12 cellular contexts compared by ENCODE assay signal in the genomic region with DNA sequence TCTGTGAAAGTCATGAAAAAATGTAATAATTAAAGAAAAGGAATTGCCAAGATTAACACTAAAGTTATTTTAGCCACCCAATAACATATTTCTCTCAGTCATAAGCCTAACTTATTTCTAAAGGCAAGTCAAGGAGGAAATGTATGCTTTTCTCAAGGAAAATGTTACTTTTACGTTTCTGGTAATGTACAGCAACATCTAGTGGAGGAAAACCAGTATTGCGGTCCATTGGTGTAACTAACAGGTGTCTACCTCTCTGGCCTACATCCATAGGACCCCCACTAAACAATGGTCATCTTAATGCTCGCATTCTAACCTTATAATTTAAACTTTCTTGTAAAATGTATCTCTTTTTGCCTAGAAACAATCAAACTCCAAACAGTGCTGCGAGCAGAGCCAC.
DNase-seq lines count a peak whose midpoint lies in the region; ATAC-seq and TF ChIP-seq lines count a peak whose summit lies in the region.
"Had no signal": no experiment of that assay in that cellular context is flagged by ENCODE, and none has a peak within 500 bp of the region (broad histone marks: within the 10 kb centered on the region; RNA-seq: fewer than 3 reads in every experiment).

No MANE protein-coding gene starts in this region.

- no peak for TF ChIP-seq POLR2A in NB4 (IDR thresholded peaks at IDR 0.05; ENCODE audit: extremely low read depth, insufficient read length)

- H3K4me3 Mint-ChIP-seq in activated CD4-positive, alpha-beta T cell treated with anti-CD3 and anti-CD28 coated beads, Interleukin-2, amount 10 ng/mL, durations not matched to agents 7 days and 5 days = no peak overlapping the region
- H3K4me3 Mint-ChIP-seq in progenitor cell of endocrine pancreas (ENCODE audit: low read depth) = no peak overlapping the region
- no peak overlapping the region for H3K4me3 Mint-ChIP-seq in natural killer cell treated with Interleukin-12 subunit alpha and Interleukin-12 subunit beta and Interleukin-15 and Interleukin-18, amount 100 ng/mL, for 72 hours
- H3K4me3 Mint-ChIP-seq: activated naive CD4-positive, alpha-beta T cell treated with anti-CD3 and anti-CD28 coated beads for 36 hours; T-helper 1 cell treated with Interleukin-12 subunit alpha and Interleukin-12 subunit beta and Interleukin-4 antibody, amounts not matched to agents 30 μg/mL and 1 μg/mL, for 36 hours had no signal

- peaks cover 27% of the 10 kb centered on the region for H3K9me3 Mint-ChIP-seq in activated CD4-positive, alpha-beta T cell treated with anti-CD3 and anti-CD28 coated beads, Interleukin-2, amount 10 ng/mL, durations not matched to agents 7 days and 5 days
- peaks cover 37% of the 10 kb centered on the region for H3K9me3 Mint-ChIP-seq in progenitor cell of endocrine pancreas (ENCODE audit: low read depth)
- H3K9me3 Mint-ChIP-seq in natural killer cell treated with Interleukin-12 subunit alpha and Interleukin-12 subunit beta and Interleukin-15 and Interleukin-18, amount 100 ng/mL, for 72 hours = peaks cover 27% of the 10 kb centered on the region

- no peak overlapping the region for H3K27ac ChIP-seq in dorsolateral prefrontal cortex
- H3K27ac ChIP-seq: BLaER1 had no signal

- H3K4me3 ChIP-seq in NB4 (ENCODE audit: low read depth, low read length) (no peak overlapping the region), dorsolateral prefrontal cortex (no peak overlapping the region)
- H3K4me3 ChIP-seq: BLaER1 had no signal

- TF ChIP-seq CTCF in NB4 (IDR thresholded peaks at IDR 0.05; ENCODE audit: low read depth, low read length) = peak; percentile 32
- peak in 53 of 56 donors; percentile 16 to 70 (median 48) for TF ChIP-seq CTCF in dorsolateral prefrontal cortex (IDR thresholded peaks at IDR 0.05 in 54 of 56, conservative IDR thresholded peaks at IDR 0.05 in 2 of 56; ENCODE audit: low read depth in 1 of 56, partially characterized antibody in 56 of 56)
- TF ChIP-seq CTCF in progenitor cell of endocrine pancreas (IDR thresholded peaks at IDR 0.05; ENCODE audit: unreplicated experiment) = peak; percentile 30

- CTCF ChIA-PET in activated CD4-positive, alpha-beta T cell treated with anti-CD3 and anti-CD28 coated beads, Interleukin-2, amount 10 ng/mL, durations not matched to agents 7 days and 5 days (lab: Charles Lee) = no interaction called here

- H3K27ac Mint-ChIP-seq in activated CD4-positive, alpha-beta T cell treated with anti-CD3 and anti-CD28 coated beads, Interleukin-2, amount 10 ng/mL, durations not matched to agents 7 days and 5 days = no peak overlapping the region
- no peak overlapping the region for H3K27ac Mint-ChIP-seq in progenitor cell of endocrine pancreas
- no peak overlapping the region for H3K27ac Mint-ChIP-seq in natural killer cell treated with Interleukin-12 subunit alpha and Interleukin-12 subunit beta and Interleukin-15 and Interleukin-18, amount 100 ng/mL, for 72 hours
- H3K27ac Mint-ChIP-seq: activated naive CD4-positive, alpha-beta T cell treated with anti-CD3 and anti-CD28 coated beads for 36 hours; T-helper 1 cell treated with Interleukin-12 subunit alpha and Interleukin-12 subunit beta and Interleukin-4 antibody, amounts not matched to agents 30 μg/mL and 1 μg/mL, for 36 hours had no signal

- no peak for ATAC-seq in natural killer cell treated with Interleukin-12 subunit alpha and Interleukin-12 subunit beta and Interleukin-15 and Interleukin-18, amount 100 ng/mL, for 72 hours
- no peak for ATAC-seq in GM21723 (IDR thresholded peaks at IDR 0.05; ENCODE audit: unreplicated experiment)

- DNase-seq in activated CD4-positive, alpha-beta T cell treated with anti-CD3 and anti-CD28 coated beads, Interleukin-2, amount 10 ng/mL, durations not matched to agents 7 days and 5 days = peak; percentile 12
- DNase-seq in activated CD4-positive, alpha-beta T cell treated with anti-CD3 and anti-CD28 coated beads, Interleukin-2, amount 50 U/mL, for 1 hour = no peak
- DNase-seq in NB4 (ENCODE audit: low read depth) (peak; percentile 22), dorsolateral prefrontal cortex (no peak), progenitor cell of endocrine pancreas (ENCODE audit: low spot score, unreplicated experiment) (no peak), medulla oblongata (ENCODE audit: extremely low spot score) (no peak)
- no peak for DNase-seq in natural killer cell treated with Interleukin-12 subunit alpha and Interleukin-12 subunit beta and Interleukin-15 and Interleukin-18, amount 100 ng/mL, for 72 hours (ENCODE audit: low spot score)
- DNase-seq: activated naive CD4-positive, alpha-beta T cell treated with anti-CD3 and anti-CD28 coated beads for 36 hours; NCI-H1436 had no signal

- H3K36me3 Mint-ChIP-seq in activated CD4-positive, alpha-beta T cell treated with anti-CD3 and anti-CD28 coated beads, Interleukin-2, amount 10 ng/mL, durations not matched to agents 7 days and 5 days (ENCODE audit: low read depth) = no peaks in the 10 kb centered on the region
- H3K36me3 Mint-ChIP-seq in progenitor cell of endocrine pancreas (ENCODE audit: insufficient read depth) = peaks cover 5% of the 10 kb centered on the region
- peaks cover 14% of the 10 kb centered on the region for H3K36me3 Mint-ChIP-seq in natural killer cell treated with Interleukin-12 subunit alpha and Interleukin-12 subunit beta and Interleukin-15 and Interleukin-18, amount 100 ng/mL, for 72 hours

- no peaks in the 10 kb centered on the region for H3K4me1 Mint-ChIP-seq in activated CD4-positive, alpha-beta T cell treated with anti-CD3 and anti-CD28 coated beads, Interleukin-2, amount 10 ng/mL, durations not matched to agents 7 days and 5 days
- H3K4me1 Mint-ChIP-seq in progenitor cell of endocrine pancreas (ENCODE audit: low read depth) = no peaks in the 10 kb centered on the region
- no peaks in the 10 kb centered on the region for H3K4me1 Mint-ChIP-seq in natural killer cell treated with Interleukin-12 subunit alpha and Interleukin-12 subunit beta and Interleukin-15 and Interleukin-18, amount 100 ng/mL, for 72 hours (ENCODE audit: low read depth in 2 of 2)

- POLR2A ChIA-PET in activated CD4-positive, alpha-beta T cell treated with anti-CD3 and anti-CD28 coated beads, Interleukin-2, amount 10 ng/mL, durations not matched to agents 7 days and 5 days (lab: Charles Lee) = no interaction called here

- no peaks in the 10 kb centered on the region for H3K27me3 Mint-ChIP-seq in activated CD4-positive, alpha-beta T cell treated with anti-CD3 and anti-CD28 coated beads, Interleukin-2, amount 10 ng/mL, durations not matched to agents 7 days and 5 days
- H3K27me3 Mint-ChIP-seq in progenitor cell of endocrine pancreas = no peaks in the 10 kb centered on the region
- no peaks in the 10 kb centered on the region for H3K27me3 Mint-ChIP-seq in natural killer cell treated with Interleukin-12 subunit alpha and Interleukin-12 subunit beta and Interleukin-15 and Interleukin-18, amount 100 ng/mL, for 72 hours

- no peaks in the 10 kb centered on the region for H3K27me3 ChIP-seq in dorsolateral prefrontal cortex
- H3K27me3 ChIP-seq: BLaER1 had no signal

- intact Hi-C loops in dorsolateral prefrontal cortex (cut with DNase I) = loop anchor here (5.0 to 10.0 kb wide), 3 partner anchors 187 to 344 kb away; no protein-coding TSS in a partner anchor

Comparison
In these comparisons a context has a peak if more than half of its experiments do, and no peak if none do; other contexts are left out.
1. DNase-seq: peak in activated CD4-positive, alpha-beta T cell treated with anti-CD3 and anti-CD28 coated beads, Interleukin-2, amount 10 ng/mL, durations not matched to agents 7 days and 5 days (single experiment) and NB4 (single experiment); none in activated CD4-positive, alpha-beta T cell treated with anti-CD3 and anti-CD28 coated beads, Interleukin-2, amount 50 U/mL, for 1 hour (single experiment), dorsolateral prefrontal cortex (0 of 10), progenitor cell of endocrine pancreas (single experiment), medulla oblongata (single experiment) and natural killer cell treated with Interleukin-12 subunit alpha and Interleukin-12 subunit beta and Interleukin-15 and Interleukin-18, amount 100 ng/mL, for 72 hours (single experiment).
2. Peak in every context shown above with its lines, with median percentiles within 50 percentile points of each other: CTCF ChIP-seq.